28 cellular contexts compared by ENCODE assay signal in genomic region chr7:23808421-23808820, GRCh38.
"Had no signal": no experiment of that assay in that cellular context is flagged by ENCODE, and none has a peak within 500 bp of the region (broad histone marks: within the 10 kb centered on the region; RNA-seq: fewer than 3 reads in every experiment).

No MANE protein-coding gene starts in this region.

- H3K4me1 ChIP-seq: ascending aorta had no signal

- H3K36me3 ChIP-seq: ascending aorta had no signal

- ATAC-seq: activated CD8-positive, alpha-beta T cell treated with anti-CD3 and anti-CD28 coated beads for 36 hours; activated naive CD8-positive, alpha-beta T cell treated with anti-CD3 and anti-CD28 coated beads, Interleukin-2, amount 50 U/mL, for 24 hours; activated T-cell treated with anti-CD3 and anti-CD28 coated beads, Interleukin-2, amount 50 U/mL, for 4 hours; activated T-cell treated with anti-CD3 and anti-CD28 coated beads, Interleukin-2, amount 50 U/mL, for 72 hours; activated T-helper 17 cell treated with anti-CD3 and anti-CD28 coated beads, Interleukin-2, amount 50 U/mL, for 72 hours had no signal

- DNase-seq: activated B cell treated with CpG ODN at 0.5 μM for 24 hours; activated CD4-positive, alpha-beta memory T cell treated with anti-CD3 and anti-CD28 coated beads for 36 hours; activated CD4-positive, alpha-beta T cell treated with anti-CD3 and anti-CD28 coated beads for 4 hours; activated CD4-positive, alpha-beta T cell treated with anti-CD3 and anti-CD28 coated beads, Interleukin-2, amount 10 ng/mL, durations not matched to agents 24 days and 14 days; activated CD4-positive, alpha-beta T cell treated with anti-CD3 and anti-CD28 coated beads, Interleukin-2, amount 50 U/mL, for 1 hour; activated CD4-positive, alpha-beta T cell treated with anti-CD3 and anti-CD28 coated beads, Interleukin-2, amount 50 U/mL, for 4 hours; activated CD4-positive, CD25-positive, alpha-beta regulatory T cell treated with anti-CD3 and anti-CD28 coated beads, Interleukin-2, amount 50 U/mL, for 72 hours; activated CD8-positive, alpha-beta memory T cell treated with anti-CD3 and anti-CD28 coated beads, Interleukin-2, amount 50 U/mL, for 4 hours; activated CD8-positive, alpha-beta T cell treated with anti-CD3 and anti-CD28 coated beads for 36 hours; activated gamma-delta T cell; activated naive CD4-positive, alpha-beta T cell treated with anti-CD3 and anti-CD28 coated beads, Interleukin-2, amount 10 ng/mL, durations not matched to agents 7 days and 5 days; activated naive CD4-positive, alpha-beta T cell treated with Interleukin-2 at 50 U/mL for 16 hours; activated naive CD8-positive, alpha-beta T cell treated with anti-CD3 and anti-CD28 coated beads, Interleukin-2, amount 10 ng/mL, durations not matched to agents 7 days and 5 days; activated naive CD8-positive, alpha-beta T cell treated with anti-CD3 and anti-CD28 coated beads, Interleukin-2, amount 50 U/mL, for 24 hours; activated T-cell treated with anti-CD3 and anti-CD28 coated beads for 4 hours; activated T-cell treated with anti-CD3 and anti-CD28 coated beads, Interleukin-2, amount 50 U/mL, for 1 hour; activated T-cell treated with anti-CD3 and anti-CD28 coated beads, Interleukin-2, amount 50 U/mL, for 4 hours; activated T-cell treated with anti-CD3 and anti-CD28 coated beads, Interleukin-2, amount 50 U/mL, for 72 hours; amygdala; anterior cingulate cortex; cerebellar nuclear complex; T-helper 1 cell; T-helper 2 cell; T-helper 9 cell had no signal

- H3K4me3 ChIP-seq: ascending aorta had no signal

- H3K27ac ChIP-seq: ascending aorta, VCaP had no signal

- FAIRE-seq: TTC549 had no signal

- H3K27me3 ChIP-seq: ascending aorta had no signal
